In the genomic region with DNA sequence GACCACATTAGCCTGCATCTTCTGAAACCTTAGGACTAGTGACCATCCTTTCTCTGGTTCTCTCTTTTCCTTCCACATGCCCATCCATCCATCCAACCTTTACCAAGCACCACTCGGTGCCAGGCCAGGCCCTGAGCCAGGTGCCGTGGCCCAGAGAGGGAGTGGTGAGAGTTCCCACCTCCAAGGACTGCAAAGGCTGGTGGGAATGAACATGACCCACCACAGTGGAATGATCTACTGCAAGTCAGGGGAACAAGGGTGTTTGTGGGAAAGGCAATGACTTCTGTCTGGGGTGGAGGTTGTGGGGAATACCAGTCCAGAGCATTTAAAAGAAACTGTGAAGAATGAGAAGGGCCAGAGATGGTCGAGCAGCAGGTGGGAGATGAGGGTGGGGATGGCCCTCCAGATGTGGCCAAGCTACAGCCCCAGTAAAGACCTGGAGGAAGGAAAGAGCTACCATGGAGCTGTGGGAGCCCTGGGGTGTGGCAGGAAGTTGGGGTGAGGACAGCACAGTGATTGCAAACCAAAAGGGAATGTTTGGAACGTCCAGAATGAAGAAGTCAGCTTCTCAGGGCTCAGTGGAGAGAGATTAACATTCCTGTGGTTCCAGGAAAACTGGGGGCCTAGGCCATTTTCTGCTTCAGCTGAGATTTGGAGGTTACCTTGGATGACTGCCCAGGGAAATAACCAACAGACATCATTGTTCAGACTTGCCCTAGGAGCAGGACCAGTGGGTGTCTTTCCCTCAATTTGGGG, we compare ENCODE assay signal across 10 cellular contexts. TPM values are rescaled to one million over a fixed set of nuclear protein-coding genes. Genes with fewer than 3 reads are reported as not detected.
DNase-seq lines count a peak whose midpoint lies in the region; ATAC-seq and TF ChIP-seq lines count a peak whose summit lies in the region.
"Had no signal": no experiment of that assay in that cellular context is flagged by ENCODE, and none has a peak within 500 bp of the region (broad histone marks: within the 10 kb centered on the region; RNA-seq: fewer than 3 reads in every experiment).

No MANE protein-coding gene starts in this region.

- H3K4me3 ChIP-seq in H7 (ENCODE audit: insufficient read depth, low read depth, low read length) (no peak overlapping the region), foreskin fibroblast (ENCODE audit: low read depth in 1 of 2, low read length in 2 of 2) (no peak overlapping the region), suprapubic skin (no peak overlapping the region)
- H3K4me3 ChIP-seq in naive thymus-derived CD4-positive, alpha-beta T cell (ENCODE audit: low read length) = no peak overlapping the region

- no peak for ATAC-seq in naive thymus-derived CD4-positive, alpha-beta T cell

- H3K36me3 ChIP-seq in H7 (replicated peaks; ENCODE audit: control insufficient read depth, insufficient read depth, low read length) (peaks cover 2% of the 10 kb centered on the region), suprapubic skin (peaks cover 59% of the 10 kb centered on the region)
- H3K36me3 ChIP-seq in naive thymus-derived CD4-positive, alpha-beta T cell (ENCODE audit: control insufficient read depth in 2 of 3, insufficient read depth in 3 of 3, low read length in 3 of 3) = peaks cover 0 to 57% (median 0%) of the 10 kb centered on the region in 3 experiments

- H3K9me3 ChIP-seq in suprapubic skin = no peaks in the 10 kb centered on the region
- H3K9me3 ChIP-seq in naive thymus-derived CD4-positive, alpha-beta T cell (ENCODE audit: control insufficient read depth in 2 of 3, low read length in 3 of 3) = no peaks in the 10 kb centered on the region

- no peak for TF ChIP-seq EP300 in suprapubic skin (IDR thresholded peaks at IDR 0.05)

- POLR2A ChIA-PET in naive thymus-derived CD4-positive, alpha-beta T cell (lab: Charles Lee) = interaction anchor here (0.7 kb wide), 1 partner anchor 323 kb away, joined by 3 read pairs; no protein-coding TSS in a partner anchor

- H3K9me3 Mint-ChIP-seq in naive thymus-derived CD4-positive, alpha-beta T cell = no peaks in the 10 kb centered on the region

- peaks cover 0 to 9% (median 5%) of the 10 kb centered on the region in 7 donors for H3K4me1 Mint-ChIP-seq in naive thymus-derived CD4-positive, alpha-beta T cell

- DNase-seq in H7 (peak; percentile 20), SW480 (ENCODE audit: low spot score) (peak; percentile 97), foreskin fibroblast (peak; percentile 96 to 97), suprapubic skin (ENCODE audit: low spot score in 2 of 2) (no peak), SKM-1 treated with dmso at 0.1 percent for 144 hours (lab: John Stamatoyannopoulos, UW; ENCODE audit: unreplicated experiment) (no peak), MV-4-11 (lab: John Stamatoyannopoulos, UW) (no peak)
- DNase-seq in naive thymus-derived CD4-positive, alpha-beta T cell = no peak
- DNase-seq: activated CD8-positive, alpha-beta memory T cell treated with anti-CD3 and anti-CD28 coated beads, Interleukin-2, amount 50 U/mL, for 4 hours; NCI-H510A; stimulated activated CD4-positive, alpha-beta T cell treated with anti-CD3 and anti-CD28 coated beads, Interleukin-12 subunit alpha, Interleukin-12 subunit beta, amount 100 ng/mL, for 4 hours had no signal

- peaks cover 3 to 48% (median 18%) of the 10 kb centered on the region in 5 donors for H3K36me3 Mint-ChIP-seq in naive thymus-derived CD4-positive, alpha-beta T cell

- peak overlapping the region in 2 of 9 donors; percentile 7 to 36 for H3K27ac Mint-ChIP-seq in naive thymus-derived CD4-positive, alpha-beta T cell

- intact Hi-C loops in naive thymus-derived CD4-positive, alpha-beta T cell (cut with micrococcal nuclease) = no loop called here

- H3K27ac ChIP-seq in suprapubic skin = peak overlapping the region; percentile 45
- no peak overlapping the region for H3K27ac ChIP-seq in naive thymus-derived CD4-positive, alpha-beta T cell (ENCODE audit: low read depth, low read length)

- WGBS in suprapubic skin = 28% methylated on average over 4 of the region's 4 CpGs

- CTCF ChIA-PET in naive thymus-derived CD4-positive, alpha-beta T cell (lab: Charles Lee) = interaction anchor here (0.8 kb wide), 3 partner anchors 8 to 104 kb away, joined by 3 read pairs; a partner anchor contains a TSS

- no peak for TF ChIP-seq CTCF in foreskin fibroblast (IDR thresholded peaks at IDR 0.05; ENCODE audit: low read depth, low read length)
- no peak for TF ChIP-seq CTCF in suprapubic skin (IDR thresholded peaks at IDR 0.05)

- no peak for TF ChIP-seq POLR2A in suprapubic skin (IDR thresholded peaks at IDR 0.05)

- H3K4me3 Mint-ChIP-seq in naive thymus-derived CD4-positive, alpha-beta T cell = no peak overlapping the region

- peaks cover 13% of the 10 kb centered on the region for H3K4me1 ChIP-seq in suprapubic skin
- H3K4me1 ChIP-seq in naive thymus-derived CD4-positive, alpha-beta T cell (ENCODE audit: control insufficient read depth in 2 of 2, insufficient read depth in 2 of 2, low read length in 2 of 2) = no peaks in the 10 kb centered on the region

- H3K27me3 ChIP-seq in H7 (ENCODE audit: control insufficient read depth, insufficient read depth, low read length) = no peaks in the 10 kb centered on the region
- H3K27me3 ChIP-seq in suprapubic skin = no peaks in the 10 kb centered on the region
- no peaks in the 10 kb centered on the region for H3K27me3 ChIP-seq in naive thymus-derived CD4-positive, alpha-beta T cell (ENCODE audit: control insufficient read depth in 2 of 2, insufficient read depth in 2 of 2, low read length in 2 of 2)

- H3K27me3 Mint-ChIP-seq in naive thymus-derived CD4-positive, alpha-beta T cell = no peaks in the 10 kb centered on the region

RNA-seq across cellular contexts. Expression of a gene that starts 30.6 kb away (rescaled TPM):
- 30.5 and 32.1 TPM in 2 replicates for total RNA-seq in H7 (2014; rRNA removed; shearing (Covaris generic))
- 10 to 100 TPM; 17.5 to 25.0 (median 19.9) TPM for total RNA-seq in suprapubic skin
- 1 to 10 TPM; 3.0 to 9.7 (median 7.7) TPM for total RNA-seq in naive thymus-derived CD4-positive, alpha-beta T cell
- 1 to 10 TPM; 6.6 to 9.0 TPM for polyA plus RNA-seq in naive thymus-derived CD4-positive, alpha-beta T cell

RNA-seq across cellular contexts. Expression of a gene that starts 32.4 kb away (rescaled TPM):
- total RNA-seq in H7 (2014; rRNA removed; shearing (Covaris generic)) = 4.2 and 4.5 TPM in 2 replicates
- 10 to 100 TPM; 42.4 to 57.4 (median 49.0) TPM for total RNA-seq in suprapubic skin
- total RNA-seq in naive thymus-derived CD4-positive, alpha-beta T cell = 10 to 100 TPM in 1 of 5 experiments, 1 to 10 TPM in 4; 4.9 to 16.6 (median 8.8) TPM
- 1 to 10 TPM; 3.3 to 8.8 TPM for polyA plus RNA-seq in naive thymus-derived CD4-positive, alpha-beta T cell

Comparison
In these comparisons a context has a peak if more than half of its experiments do, and no peak if none do; other contexts are left out.
1. DNase-seq: peak in H7 (single experiment), SW480 (single experiment) and foreskin fibroblast (2 of 2); none in suprapubic skin (0 of 2), SKM-1 treated with dmso at 0.1 percent for 144 hours (single experiment), naive thymus-derived CD4-positive, alpha-beta T cell (0 of 9) and MV-4-11 (single experiment).